In genomic region chr3:117814975-117815374, GRCh38 we compare ENCODE assay signal across 1 cellular context.
TF ChIP-seq lines count a peak whose summit lies in the region.

No MANE protein-coding gene starts in this region.

TF ChIP-seq in SK-N-SH treated with all-trans-retinoic acid at 6 μM for 48 hours, 23 proteins besides CTCF, POLR2A, EP300 and RAD21 (continued from another document):
- TF ChIP-seq PATZ1 (CRISPR knock-in tag; IDR thresholded peaks at IDR 0.05; ENCODE audit: borderline replicate concordance) (peak; percentile 78), ARNTL (CRISPR knock-in tag; IDR thresholded peaks at IDR 0.05; ENCODE audit: borderline replicate concordance, low read depth) (no peak), ZFP30 (CRISPR knock-in tag; IDR thresholded peaks at IDR 0.05) (peak; percentile 35; the same call in 1 of the 2 replicates)
